ENCODE assay signal across 8 cellular contexts in the genomic region with DNA sequence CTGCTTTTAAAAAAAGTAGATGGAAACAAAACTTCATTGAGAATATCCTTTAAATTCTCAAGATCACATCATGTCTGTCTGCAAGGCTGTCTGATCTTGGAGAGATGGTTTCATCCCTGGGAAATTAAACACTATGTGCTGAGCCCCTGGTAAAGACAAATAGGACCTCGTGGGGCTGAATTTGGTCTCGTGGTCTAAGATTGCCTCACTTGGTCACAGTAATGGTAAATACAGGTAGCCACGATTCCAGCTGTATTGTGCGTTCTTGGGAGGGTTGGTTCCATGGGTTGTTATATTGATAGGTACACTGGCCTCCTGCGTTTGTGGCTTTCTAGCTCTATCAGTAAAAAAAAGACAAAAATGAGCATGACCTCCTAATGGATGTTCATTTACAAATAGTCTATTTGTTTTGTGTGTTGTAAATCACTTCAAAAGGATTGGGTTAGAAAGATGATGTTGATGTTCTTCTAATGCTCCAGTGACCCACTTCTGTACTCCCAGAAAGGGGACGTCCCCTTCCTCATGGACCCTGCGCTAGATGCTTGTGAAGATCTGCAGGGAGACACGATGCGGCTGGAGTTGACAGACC. TPM values are rescaled to one million over a fixed set of nuclear protein-coding genes. Genes with fewer than 3 reads are reported as not detected.
DNase-seq lines count a peak whose midpoint lies in the region; ATAC-seq and TF ChIP-seq lines count a peak whose summit lies in the region.

No MANE protein-coding gene starts in this region.

- peaks cover 0 to 55% (median 24%) of the 10 kb centered on the region in 4 donors for H3K4me1 ChIP-seq in right lobe of liver
- peaks cover 20 to 53% (median 42%) of the 10 kb centered on the region in 4 donors for H3K4me1 ChIP-seq in transverse colon
- H3K4me1 ChIP-seq in mucosa of descending colon (ENCODE audit: low read depth) = peaks cover 20% of the 10 kb centered on the region

- intact Hi-C loops in right lobe of liver (cut with DNase I) = no loop called here
- intact Hi-C loops in transverse colon (cut with DNase I; ENCODE audit: low total_unique reads) = no loop called here
- intact Hi-C loops in mucosa of descending colon (cut with DNase I, micrococcal nuclease) = loop anchor here (10.0 kb wide), 1 partner anchor 70 kb away; a partner anchor contains a TSS

- ATAC-seq in right lobe of liver = no peak
- ATAC-seq in HG03175 (IDR thresholded peaks at IDR 0.05; ENCODE audit: unreplicated experiment) = no peak
- ATAC-seq in mucosa of descending colon = no peak

- TF ChIP-seq CTCF in right lobe of liver (IDR thresholded peaks at IDR 0.05) = no peak
- TF ChIP-seq CTCF in transverse colon (IDR thresholded peaks at IDR 0.05) = no peak
- TF ChIP-seq CTCF in mucosa of descending colon (IDR thresholded peaks at IDR 0.05) = no peak

- no peaks in the 10 kb centered on the region for H3K9me3 ChIP-seq in right lobe of liver
- H3K9me3 ChIP-seq in transverse colon = no peaks in the 10 kb centered on the region
- H3K9me3 ChIP-seq in mucosa of descending colon = no peaks in the 10 kb centered on the region

- WGBS in right lobe of liver (ENCODE audit: insufficient coverage, low coverage, low lambda C conversion rate, missing lambda C conversion rate) = 9% methylated on average over 9 of the region's 9 CpGs
- WGBS in transverse colon (ENCODE audit: low coverage in 1 of 2), 2 donors = 34 to 70% methylated on average over 6 to 9 of the region's 9 CpGs

- in situ Hi-C loops in transverse colon (cut with MboI; ENCODE audit: low pct_ligation_motif_present in 1 of 4, low pct_unique_long_range_greater_than_20kb in 1 of 4, low sequenced_read_pairs in 3 of 4) = no loop called here

- H3K36me3 ChIP-seq in right lobe of liver = peaks cover 0 to 8% (median 0%) of the 10 kb centered on the region in 4 donors
- H3K36me3 ChIP-seq in transverse colon = peaks cover 0 to 4% (median 0%) of the 10 kb centered on the region in 4 donors
- H3K36me3 ChIP-seq in mucosa of descending colon (ENCODE audit: low read depth) = peaks cover 3% of the 10 kb centered on the region

- H3K4me3 ChIP-seq in right lobe of liver (peak overlapping the region; percentile 70 to 85 (median 72)), transverse colon (peak overlapping the region in 1 of 4 donors; percentile 83), mucosa of descending colon (no peak overlapping the region)

- H3K4me3 Mint-ChIP-seq in activated naive CD4-positive, alpha-beta T cell treated with anti-CD3 and anti-CD28 coated beads, Interleukin-2, amount 50 U/mL, for 24 hours = peak overlapping the region; percentile 98
- peak overlapping the region; percentile 89 for H3K4me3 Mint-ChIP-seq in activated naive CD8-positive, alpha-beta T cell treated with anti-CD3 and anti-CD28 coated beads for 36 hours

- TF ChIP-seq POLR2A in right lobe of liver (IDR thresholded peaks at IDR 0.05) (peak; percentile 37), transverse colon (IDR thresholded peaks at IDR 0.05) (no peak)

- peaks cover 60% of the 10 kb centered on the region for H3K4me1 Mint-ChIP-seq in activated naive CD4-positive, alpha-beta T cell treated with anti-CD3 and anti-CD28 coated beads, Interleukin-2, amount 50 U/mL, for 24 hours
- H3K4me1 Mint-ChIP-seq in activated naive CD8-positive, alpha-beta T cell treated with anti-CD3 and anti-CD28 coated beads for 36 hours = peaks cover 43% of the 10 kb centered on the region

- H3K27ac ChIP-seq in right lobe of liver = peak overlapping the region; percentile 95 to 97 (median 96)
- peak overlapping the region; percentile 98 to 100 (median 100) for H3K27ac ChIP-seq in transverse colon

- no peak for DNase-seq in activated naive CD4-positive, alpha-beta T cell treated with Interleukin-2 at 50 U/mL for 16 hours
- DNase-seq in activated naive CD8-positive, alpha-beta T cell treated with anti-CD3 and anti-CD28 coated beads for 36 hours = no peak
- DNase-seq in right lobe of liver (no peak), transverse colon (no peak), mucosa of descending colon (no peak)
- no peak for DNase-seq in stimulated activated CD4-positive, alpha-beta T cell treated with anti-CD3 and anti-CD28 coated beads, Interleukin-4, amount 100 ng/mL, for 1 hour

- H3K27ac Mint-ChIP-seq in activated naive CD4-positive, alpha-beta T cell treated with anti-CD3 and anti-CD28 coated beads, Interleukin-2, amount 50 U/mL, for 24 hours = peak overlapping the region; percentile 4
- peak overlapping the region; percentile 82 for H3K27ac Mint-ChIP-seq in activated naive CD8-positive, alpha-beta T cell treated with anti-CD3 and anti-CD28 coated beads for 36 hours

- peaks cover 11% of the 10 kb centered on the region for H3K36me3 Mint-ChIP-seq in activated naive CD4-positive, alpha-beta T cell treated with anti-CD3 and anti-CD28 coated beads, Interleukin-2, amount 50 U/mL, for 24 hours
- peaks cover 34% of the 10 kb centered on the region for H3K36me3 Mint-ChIP-seq in activated naive CD8-positive, alpha-beta T cell treated with anti-CD3 and anti-CD28 coated beads for 36 hours

- H3K27me3 ChIP-seq in right lobe of liver = no peaks in the 10 kb centered on the region
- no peaks in the 10 kb centered on the region for H3K27me3 ChIP-seq in transverse colon

- no peak for TF ChIP-seq EP300 in transverse colon (IDR thresholded peaks at IDR 0.05; ENCODE audit: low read depth)

- H3K27me3 Mint-ChIP-seq in activated naive CD4-positive, alpha-beta T cell treated with anti-CD3 and anti-CD28 coated beads, Interleukin-2, amount 50 U/mL, for 24 hours = no peaks in the 10 kb centered on the region
- H3K27me3 Mint-ChIP-seq in activated naive CD8-positive, alpha-beta T cell treated with anti-CD3 and anti-CD28 coated beads for 36 hours = no peaks in the 10 kb centered on the region

- H3K9me3 Mint-ChIP-seq in activated naive CD4-positive, alpha-beta T cell treated with anti-CD3 and anti-CD28 coated beads, Interleukin-2, amount 50 U/mL, for 24 hours = no peaks in the 10 kb centered on the region
- no peaks in the 10 kb centered on the region for H3K9me3 Mint-ChIP-seq in activated naive CD8-positive, alpha-beta T cell treated with anti-CD3 and anti-CD28 coated beads for 36 hours

RNA-seq across cellular contexts. Expression of a gene that starts 1.7 kb away (rescaled TPM):
- 10 to 100 TPM; 30.1 to 30.9 TPM for total RNA-seq in activated naive CD8-positive, alpha-beta T cell treated with anti-CD3 and anti-CD28 coated beads for 36 hours
- 10 to 100 TPM; 15.0 to 32.3 (median 27.1) TPM for total RNA-seq in right lobe of liver
- total RNA-seq in transverse colon = 10 to 100 TPM; 22.4 to 66.7 (median 46.9) TPM
- 10 to 100 TPM; 47.8 to 68.5 (median 58.2) TPM for total RNA-seq in mucosa of descending colon

Comparison
In these comparisons a context has a peak if more than half of its experiments do, and no peak if none do; other contexts are left out.
1. intact Hi-C loops: an anchor here in mucosa of descending colon (10.0 kb wide); none called in right lobe of liver and transverse colon.